Comparison of ENCODE assay signal across 25 cellular contexts in genomic region chr16:2044541-2044940, GRCh38. TPM values are rescaled to one million over a fixed set of nuclear protein-coding genes. Genes with fewer than 3 reads are reported as not detected.
DNase-seq lines count a peak whose midpoint lies in the region; ATAC-seq and TF ChIP-seq lines count a peak whose summit lies in the region.
"Had no signal": no experiment of that assay in that cellular context is flagged by ENCODE, and none has a peak within 500 bp of the region (broad histone marks: within the 10 kb centered on the region; RNA-seq: fewer than 3 reads in every experiment).

No MANE protein-coding gene starts in this region.

- H3K79me2 ChIP-seq in mammary epithelial cell (ENCODE audit: insufficient read depth, low read length) = peaks cover 18% of the 10 kb centered on the region

- dilution Hi-C loops in mammary epithelial cell (cut with HindIII; ENCODE audit: low sequenced_read_pairs) = no loop called here

- DNase-seq in left ventricle myocardium inferior (no peak), cardiac septum (ENCODE audit: low spot score) (no peak), sigmoid colon (peak; percentile 63), MV-4-11 (lab: John Stamatoyannopoulos, UW) (no peak), mammary epithelial cell (no peak), AML-193 (lab: John Stamatoyannopoulos, UW) (no peak)
- DNase-seq: activated CD4-positive, alpha-beta T cell treated with anti-CD3 and anti-CD28 coated beads, Interleukin-2, amount 50 U/mL, for 48 hours; activated CD8-positive, alpha-beta memory T cell treated with anti-CD3 and anti-CD28 coated beads, Interleukin-2, amount 50 U/mL, for 4 hours; activated naive CD4-positive, alpha-beta T cell treated with anti-CD3 and anti-CD28 coated beads, Interleukin-2, amount 50 U/mL, for 16 hours; amniotic stem cell; Caco-2; cortex of kidney; mesendoderm; NCI-H1930; stimulated activated CD4-positive, alpha-beta T cell treated with anti-CD3 and anti-CD28 coated beads, Interleukin-4, amount 100 ng/mL, for 4 hours had no signal

- H3K4me2 ChIP-seq in mammary epithelial cell (ENCODE audit: insufficient read depth, low read depth, low read length) = no peak overlapping the region
- H3K4me2 ChIP-seq: A549 had no signal

- H3K9ac ChIP-seq in mammary epithelial cell (ENCODE audit: insufficient read depth, low read length) = no peak overlapping the region

- H3K36me3 ChIP-seq in left ventricle myocardium inferior (no peaks in the 10 kb centered on the region), gastroesophageal sphincter (peaks cover 0 to 24% of the 10 kb centered on the region in 2 donors), sigmoid colon (peaks cover 0 to 13% (median 0%) of the 10 kb centered on the region in 4 donors), mammary epithelial cell (ENCODE audit: insufficient read depth, low read length) (no peaks in the 10 kb centered on the region)
- H3K36me3 ChIP-seq: suprapubic skin had no signal

- intact Hi-C loops in left ventricle myocardium inferior (cut with micrococcal nuclease) (no loop called here), cardiac septum (cut with DNase I) (loop anchor here (2.0 kb wide), 1 partner anchor 16 kb away; no protein-coding TSS in a partner anchor), sigmoid colon (cut with DNase I) (no loop called here), mammary epithelial cell (cut with micrococcal nuclease) (no loop called here)

- in situ Hi-C loops in mammary epithelial cell (cut with MboI; ENCODE audit: low sequenced_read_pairs in 2 of 2) = no loop called here

- no TSS peak for BruUV-seq in mammary epithelial cell (replicated peaks; lab: Mats Ljungman, UMichigan)

- H3K27me3 ChIP-seq in left ventricle myocardium inferior (ENCODE audit: low read depth) (no peaks in the 10 kb centered on the region), gastroesophageal sphincter (no peaks in the 10 kb centered on the region), sigmoid colon (no peaks in the 10 kb centered on the region), mammary epithelial cell (ENCODE audit: insufficient read depth, low read length) (no peaks in the 10 kb centered on the region)
- H3K27me3 ChIP-seq: SJSA1, suprapubic skin had no signal

- H4K20me1 ChIP-seq in mammary epithelial cell (ENCODE audit: insufficient read depth, low read length) = no peaks in the 10 kb centered on the region

- peak overlapping the region; percentile 96 for H3K27ac ChIP-seq in left ventricle myocardium inferior (replicated peaks)
- H3K27ac ChIP-seq in gastroesophageal sphincter = peak overlapping the region in 3 of 4 donors; percentile 32 to 49 (median 35)
- peak overlapping the region in 3 of 4 donors; percentile 6 to 28 (median 17) for H3K27ac ChIP-seq in sigmoid colon
- H3K27ac ChIP-seq in mammary epithelial cell (ENCODE audit: insufficient read depth, low read depth, low read length) = no peak overlapping the region
- H3K27ac ChIP-seq: SJSA1, suprapubic skin had no signal

- no peak for TF ChIP-seq CTCF in left ventricle myocardium inferior (IDR thresholded peaks at IDR 0.05; ENCODE audit: borderline replicate concordance)
- no peak for TF ChIP-seq CTCF in gastroesophageal sphincter (IDR thresholded peaks at IDR 0.05)
- TF ChIP-seq CTCF in sigmoid colon (IDR thresholded peaks at IDR 0.05) = no peak
- no peak for TF ChIP-seq CTCF in mammary epithelial cell (conservative IDR thresholded peaks at IDR 0.05 in 1 of 2, IDR thresholded peaks at IDR 0.05 in 1 of 2; ENCODE audit: extremely low read depth in 1 of 2, insufficient read depth in 1 of 2, low read depth in 1 of 2, low read length in 2 of 2)

- no peak overlapping the region for H2AFZ ChIP-seq in mammary epithelial cell (ENCODE audit: low read depth, low read length)

- H3K4me1 ChIP-seq in left ventricle myocardium inferior (peaks cover 96% of the 10 kb centered on the region), gastroesophageal sphincter (peaks cover 0 to 85% (median 45%) of the 10 kb centered on the region in 3 donors), sigmoid colon (peaks cover 0 to 56% (median 42%) of the 10 kb centered on the region in 4 donors), mammary epithelial cell (ENCODE audit: insufficient read depth, low read length) (peaks cover 34% of the 10 kb centered on the region)
- H3K4me1 ChIP-seq: Caco-2 had no signal

- CTCF ChIA-PET in mammary epithelial cell (lab: Charles Lee; ENCODE audit: low non-redundant PET) = interaction anchor here (0.6 kb wide), 2 partner anchors 18 to 22 kb away, joined by 3 to 8 read pairs; partner anchors contain the start of gene NHERF2

- no CpG with 5 or more reads among the region's 22 CpGs for WGBS in gastroesophageal sphincter (ENCODE audit: low coverage in 1 of 2), 2 donors
- WGBS in sigmoid colon, 2 donors = 69 to 78% methylated on average over 22 of the region's 22 CpGs
- WGBS in mammary epithelial cell (ENCODE audit: low coverage, missing lambda C conversion rate) = 96% methylated on average over 5 of the region's 22 CpGs

- H3K4me3 ChIP-seq in left ventricle myocardium inferior (peak overlapping the region; percentile 33), gastroesophageal sphincter (peak overlapping the region in 1 of 2 donors; percentile 4), sigmoid colon (no peak overlapping the region), mammary epithelial cell (replicated peaks in 1 of 3; ENCODE audit: insufficient read depth in 1 of 3, low read depth in 2 of 3, low read length in 3 of 3) (no peak overlapping the region)
- H3K4me3 ChIP-seq: A549, SJSA1, suprapubic skin had no signal

- TF ChIP-seq EP300 in gastroesophageal sphincter (IDR thresholded peaks at IDR 0.05) (no peak), sigmoid colon (IDR thresholded peaks at IDR 0.05) (no peak)

- H3K9me3 ChIP-seq in left ventricle myocardium inferior (replicated peaks) (no peaks in the 10 kb centered on the region), gastroesophageal sphincter (no peaks in the 10 kb centered on the region), sigmoid colon (no peaks in the 10 kb centered on the region), mammary epithelial cell (replicated peaks; ENCODE audit: insufficient read depth, low read length) (no peaks in the 10 kb centered on the region)
- H3K9me3 ChIP-seq: A549, Caco-2, SJSA1, suprapubic skin had no signal

- no peak for TF ChIP-seq POLR2A in gastroesophageal sphincter (IDR thresholded peaks at IDR 0.05)
- TF ChIP-seq POLR2A in sigmoid colon (IDR thresholded peaks at IDR 0.05) = no peak

- ATAC-seq in gastroesophageal sphincter (no peak), GM21367 (IDR thresholded peaks at IDR 0.05; ENCODE audit: unreplicated experiment) (no peak)
- ATAC-seq: A549; activated CD4-positive, CD25-positive, alpha-beta regulatory T cell treated with anti-CD3 and anti-CD28 coated beads, Interleukin-2, amount 50 U/mL, for 24 hours; Panc1; stimulated activated memory B cell treated with anti-CD40 and anti-IgM and Interleukin-4, amounts not matched to agents 10 μg/mL and 1 μg/mL and 100 μg/mL, for 72 hours had no signal

RNA-seq across cellular contexts. Expression of gene NTHL1, which starts 3.1 kb away (rescaled TPM):
- total RNA-seq in left ventricle myocardium inferior (21.7 TPM), cardiac septum (10.4 TPM), gastroesophageal sphincter (10 to 100 TPM; 18.4 to 25.4 (median 21.6) TPM), sigmoid colon (10 to 100 TPM; 18.4 to 33.8 (median 25.6) TPM), mammary epithelial cell (10 to 100 TPM; 11.3 to 23.2 TPM)
- polyA plus RNA-seq in sigmoid colon (10 to 100 TPM; 20.4 to 44.5 (median 35.6) TPM), mammary epithelial cell (21.3 TPM)
- 13.9 TPM for polyA minus RNA-seq in mammary epithelial cell

RNA-seq across cellular contexts. Expression of gene TSC2, which starts 3.2 kb away (rescaled TPM):
- total RNA-seq in left ventricle myocardium inferior (80.1 TPM), cardiac septum (73.3 TPM), gastroesophageal sphincter (10 to 100 TPM; 36.3 to 78.8 (median 54.6) TPM), sigmoid colon (10 to 100 TPM; 25.0 to 80.9 (median 36.9) TPM), mammary epithelial cell (10 to 100 TPM; 56.2 to 92.0 TPM)
- polyA plus RNA-seq in sigmoid colon (10 to 100 TPM; 16.9 to 58.4 (median 31.2) TPM), mammary epithelial cell (33.9 TPM)
- polyA minus RNA-seq in mammary epithelial cell = 155 TPM

RNA-seq across cellular contexts. Expression of gene NHERF2, which starts 17.8 kb away (rescaled TPM):
- 221 TPM for total RNA-seq in left ventricle myocardium inferior
- total RNA-seq in cardiac septum = 183 TPM
- 100 to 1,000 TPM in 1 of 4 donors, 10 to 100 TPM in 3; 43.8 to 106 (median 63.8) TPM for total RNA-seq in gastroesophageal sphincter
- 10 to 100 TPM; 23.5 to 57.9 (median 29.5) TPM for total RNA-seq in sigmoid colon
- polyA plus RNA-seq in sigmoid colon = 100 to 1,000 TPM in 1 of 3 donors, 10 to 100 TPM in 2; 46.7 to 105 (median 65.4) TPM
- 10 to 100 TPM in 1 of 2 donors, 1 to 10 TPM in 1; 8.3 to 19.0 TPM for total RNA-seq in mammary epithelial cell
- 9.5 TPM for polyA plus RNA-seq in mammary epithelial cell
- 0.62 TPM for polyA minus RNA-seq in mammary epithelial cell

RNA-seq across cellular contexts. Expression of gene NPW, which starts 25.0 kb away (rescaled TPM):
- not detected for total RNA-seq in left ventricle myocardium inferior
- not detected for total RNA-seq in cardiac septum
- total RNA-seq in gastroesophageal sphincter = not detected
- not detected for total RNA-seq in sigmoid colon
- under 1 TPM in 1 of 3 donors, not detected in 2; 0.71 TPM for polyA plus RNA-seq in sigmoid colon
- 1 to 10 TPM in 1 of 2 donors, not detected in 1; 1.6 TPM for total RNA-seq in mammary epithelial cell
- 0.18 TPM for polyA plus RNA-seq in mammary epithelial cell
- polyA minus RNA-seq in mammary epithelial cell = not detected
- total RNA-seq: kidney epithelial cell, right cardiac atrium, SJSA1 had no signal
- polyA plus RNA-seq: right cardiac atrium had no signal

RNA-seq across cellular contexts. Expression of gene ZNF598, which starts 34.9 kb away (rescaled TPM):
- 14.5 TPM for total RNA-seq in left ventricle myocardium inferior
- total RNA-seq in cardiac septum = 21.9 TPM
- 10 to 100 TPM; 28.5 to 43.0 (median 34.6) TPM for total RNA-seq in gastroesophageal sphincter
- total RNA-seq in sigmoid colon = 10 to 100 TPM; 12.8 to 27.2 (median 17.7) TPM
- 10 to 100 TPM; 20.3 to 57.0 (median 21.0) TPM for polyA plus RNA-seq in sigmoid colon
- total RNA-seq in mammary epithelial cell = 100 to 1,000 TPM in 1 of 2 donors, 10 to 100 TPM in 1; 31.8 to 133 TPM
- polyA plus RNA-seq in mammary epithelial cell = 45.4 TPM
- 13.2 TPM for polyA minus RNA-seq in mammary epithelial cell
